In genomic region chr1:1124508-1124785, GRCh38 we compare ENCODE assay signal across 18 cellular contexts. TPM values are rescaled to one million over a fixed set of nuclear protein-coding genes. Genes with fewer than 3 reads are reported as not detected.
DNase-seq lines count a peak whose midpoint lies in the region; ATAC-seq and TF ChIP-seq lines count a peak whose summit lies in the region.
"Had no signal": no experiment of that assay in that cellular context is flagged by ENCODE, and none has a peak within 500 bp of the region (broad histone marks: within the 10 kb centered on the region; RNA-seq: fewer than 3 reads in every experiment).

No MANE protein-coding gene starts in this region.

- ATAC-seq in right cardiac atrium (no peak), mucosa of descending colon (peak; percentile 37), HG03460 (IDR thresholded peaks at IDR 0.05; ENCODE audit: unreplicated experiment) (no peak)

- peaks cover 12% of the 10 kb centered on the region for H3K4me1 Mint-ChIP-seq in mesothelial cell of epicardium

- no peak overlapping the region for H3K27ac Mint-ChIP-seq in mesothelial cell of epicardium
- H3K27ac Mint-ChIP-seq: H9 had no signal

- H3K4me3 ChIP-seq in right cardiac atrium (ENCODE audit: low read length) (no peak overlapping the region), right atrium auricular region (no peak overlapping the region), Peyer's patch (peak overlapping the region in 1 of 4 donors; percentile 38), mucosa of descending colon (no peak overlapping the region), stomach (peak overlapping the region in 1 of 4 donors; percentile 16)
- H3K4me3 ChIP-seq: SK-N-MC had no signal

- TF ChIP-seq CTCF in right atrium auricular region (IDR thresholded peaks at IDR 0.05), result no peak
- TF ChIP-seq CTCF in Peyer's patch (IDR thresholded peaks at IDR 0.05), result no peak
- no peak for TF ChIP-seq CTCF in mucosa of descending colon (IDR thresholded peaks at IDR 0.05)
- TF ChIP-seq CTCF in stomach (IDR thresholded peaks at IDR 0.05), result no peak
- TF ChIP-seq CTCF in mesothelial cell of epicardium (IDR thresholded peaks at IDR 0.05; ENCODE audit: unreplicated experiment), result no peak

- H3K27me3 ChIP-seq in right cardiac atrium (ENCODE audit: control insufficient read depth, insufficient read depth) (no peaks in the 10 kb centered on the region), right atrium auricular region (no peaks in the 10 kb centered on the region), Peyer's patch (no peaks in the 10 kb centered on the region), stomach (peaks cover 0 to 36% (median 0%) of the 10 kb centered on the region in 3 donors)

- H3K36me3 Mint-ChIP-seq in mesothelial cell of epicardium, result no peaks in the 10 kb centered on the region
- H3K36me3 Mint-ChIP-seq: CD4-positive, alpha-beta memory T cell had no signal

- H3K36me3 ChIP-seq in right atrium auricular region, result no peaks in the 10 kb centered on the region
- H3K36me3 ChIP-seq in Peyer's patch, result no peaks in the 10 kb centered on the region
- H3K36me3 ChIP-seq in mucosa of descending colon (ENCODE audit: low read depth), result no peaks in the 10 kb centered on the region
- H3K36me3 ChIP-seq in stomach, result no peaks in the 10 kb centered on the region
- H3K36me3 ChIP-seq: BE2C had no signal

- no peak overlapping the region for H3K4me3 Mint-ChIP-seq in mesothelial cell of epicardium

- intact Hi-C loops in right cardiac atrium (cut with DNase I) (loop anchor here (5.0 to 10.0 kb wide), 4 partner anchors 110 to 170 kb away; partner anchors contain the start of genes B3GALT6 (in 1 of the 4), C1QTNF12 (in 1 of the 4) and SDF4 (in 1 of the 4)), mucosa of descending colon (cut with DNase I, micrococcal nuclease) (loop anchor here (5.0 to 10.0 kb wide), 2 partner anchors 130 to 173 kb away; no protein-coding TSS in a partner anchor), stomach (cut with DNase I; ENCODE audit: low total_unique reads) (loop anchor here (5.0 to 10.0 kb wide), 3 partner anchors 48 to 170 kb away; partner anchors contain the start of gene TTLL10)

- H3K9me3 Mint-ChIP-seq in mesothelial cell of epicardium, result no peaks in the 10 kb centered on the region
- H3K9me3 Mint-ChIP-seq: CD4-positive, alpha-beta memory T cell had no signal

- TF ChIP-seq POLR2A in Peyer's patch (IDR thresholded peaks at IDR 0.05), result no peak
- no peak for TF ChIP-seq POLR2A in stomach (IDR thresholded peaks at IDR 0.05)

- no peaks in the 10 kb centered on the region for H3K4me1 ChIP-seq in right cardiac atrium (ENCODE audit: control insufficient read depth, insufficient read depth, low read length)
- peaks cover 0 to 10% of the 10 kb centered on the region in 2 donors for H3K4me1 ChIP-seq in right atrium auricular region
- H3K4me1 ChIP-seq in Peyer's patch, result peaks cover 0 to 62% (median 10%) of the 10 kb centered on the region in 4 donors
- H3K4me1 ChIP-seq in mucosa of descending colon (ENCODE audit: low read depth), result peaks cover 48% of the 10 kb centered on the region
- peaks cover 48 to 67% (median 64%) of the 10 kb centered on the region in 4 donors for H3K4me1 ChIP-seq in stomach
- H3K4me1 ChIP-seq: BE2C had no signal

- TF ChIP-seq EP300 in stomach (IDR thresholded peaks at IDR 0.05), result no peak

- no peak overlapping the region for H3K27ac ChIP-seq in right cardiac atrium (ENCODE audit: low read length)
- no peak overlapping the region for H3K27ac ChIP-seq in right atrium auricular region
- peak overlapping the region in 3 of 4 donors; percentile 72 to 94 (median 82) for H3K27ac ChIP-seq in Peyer's patch
- peak overlapping the region; percentile 81 to 87 (median 84) for H3K27ac ChIP-seq in stomach
- H3K27ac ChIP-seq: SK-N-MC had no signal

- peak; percentile 13 to 32 (median 31) for DNase-seq in right cardiac atrium
- DNase-seq in right atrium auricular region (ENCODE audit: low spot score), result no peak
- DNase-seq in Peyer's patch, result peak in 1 of 3 donors; percentile 85
- peak; percentile 77 to 83 (median 82) for DNase-seq in mucosa of descending colon
- DNase-seq in stomach, result no peak
- DNase-seq in mesothelial cell of epicardium (ENCODE audit: low spot score in 2 of 2, unreplicated experiment in 2 of 2), result no peak
- no peak for DNase-seq in NAMALWA (ENCODE audit: low spot score)
- DNase-seq: CD4-positive, alpha-beta memory T cell; H9; NCI-H1105; NCI-H2081; SHP77 had no signal

- H3K27me3 Mint-ChIP-seq in mesothelial cell of epicardium (ENCODE audit: low read depth), result peaks cover 10% of the 10 kb centered on the region
- H3K27me3 Mint-ChIP-seq: CD4-positive, alpha-beta memory T cell had no signal

- WGBS in right cardiac atrium, result 88% methylated on average over 7 of the region's 7 CpGs
- 29 to 69% (median 32%) methylated on average over 2 to 7 of the region's 7 CpGs for WGBS in stomach, 5 donors

- no peaks in the 10 kb centered on the region for H3K9me3 ChIP-seq in right cardiac atrium (ENCODE audit: control insufficient read depth, low read length)
- no peaks in the 10 kb centered on the region for H3K9me3 ChIP-seq in right atrium auricular region
- H3K9me3 ChIP-seq in Peyer's patch, result no peaks in the 10 kb centered on the region
- no peaks in the 10 kb centered on the region for H3K9me3 ChIP-seq in mucosa of descending colon
- no peaks in the 10 kb centered on the region for H3K9me3 ChIP-seq in stomach
- H3K9me3 ChIP-seq: BE2C had no signal

RNA-seq across cellular contexts. Expression of gene C1orf159, which starts 8.6 kb away (rescaled TPM):
- total RNA-seq in right cardiac atrium, result 1 to 10 TPM; 4.9 to 5.6 (median 5.4) TPM
- 6.8 TPM for polyA plus RNA-seq in right cardiac atrium
- 1 to 10 TPM; 4.4 to 4.6 TPM for total RNA-seq in right atrium auricular region
- 10 to 100 TPM; 14.0 to 32.0 (median 22.7) TPM for total RNA-seq in Peyer's patch
- 10 to 100 TPM; 18.4 to 25.3 (median 24.0) TPM for total RNA-seq in mucosa of descending colon
- 10 to 100 TPM; 15.8 to 67.0 (median 33.8) TPM for total RNA-seq in stomach
- 10 to 100 TPM; 10.2 to 17.1 (median 12.8) TPM for polyA plus RNA-seq in stomach
- total RNA-seq in mesothelial cell of epicardium, result 28.4 to 32.8 TPM (median 31.8 TPM) in 3 replicates

RNA-seq across cellular contexts. Expression of gene TTLL10, which starts 49.2 kb away (rescaled TPM):
- total RNA-seq in right cardiac atrium (not detected), right atrium auricular region (not detected), Peyer's patch (1 to 10 TPM in 3 of 4 donors, not detected in 1; 1.6 to 3.6 (median 1.8) TPM), mucosa of descending colon (1 to 10 TPM in 2 of 3 donors, under 1 TPM in 1; 0.32 to 4.4 (median 1.8) TPM), stomach (1 to 10 TPM in 1 of 5 donors, not detected in 4; 6.4 TPM), mesothelial cell of epicardium (0.32 to 0.47 TPM in 2 of 3 replicates, not detected in the other)
- polyA plus RNA-seq in right cardiac atrium (0.09 TPM), stomach (under 1 TPM in 2 of 3 donors, not detected in 1; 0.13 to 0.46 TPM)
- total RNA-seq: A172; CD4-positive, alpha-beta memory T cell; NCI-H460; RPMI7951 had no signal

RNA-seq across cellular contexts. Expression of gene RNF223, which starts 50.3 kb away (rescaled TPM):
- total RNA-seq in right cardiac atrium (not detected), right atrium auricular region (not detected), Peyer's patch (1 to 10 TPM in 1 of 4 donors, not detected in 3; 1.3 TPM), mucosa of descending colon (1 to 10 TPM; 1.3 to 7.5 (median 2.1) TPM), stomach (1 to 10 TPM in 2 of 5 donors, not detected in 3; 1.4 to 5.9 TPM), mesothelial cell of epicardium (0.27 to 0.57 TPM (median 0.40 TPM) in 3 replicates)
- polyA plus RNA-seq in right cardiac atrium (not detected), stomach (1 to 10 TPM; 3.2 to 8.1 (median 3.4) TPM)
- total RNA-seq: A172; CD4-positive, alpha-beta memory T cell; H9; NCI-H460; RPMI7951 had no signal
- polyA plus RNA-seq: CD4-positive, alpha-beta memory T cell had no signal

Comparison
In these comparisons a context has a peak if more than half of its experiments do, and no peak if none do; other contexts are left out.
1. DNase-seq: peak in right cardiac atrium (3 of 3) and mucosa of descending colon (3 of 3); none in right atrium auricular region (single experiment), stomach (single experiment), mesothelial cell of epicardium (0 of 2) and NAMALWA (single experiment).
2. H3K27ac ChIP-seq: peak in Peyer's patch (3 of 4) and stomach (5 of 5); none in right cardiac atrium (single experiment) and right atrium auricular region (0 of 2).